8 cellular contexts compared by ENCODE assay signal in genomic region chr6:31901415-31901952, GRCh38. TPM values are rescaled to one million over a fixed set of nuclear protein-coding genes. Genes with fewer than 3 reads are reported as not detected.
A peak's percentile ranks its signal among the peaks of the same experiment; 100 is the strongest.
DNase-seq lines count a peak whose midpoint lies in the region; ATAC-seq and TF ChIP-seq lines count a peak whose summit lies in the region.

No MANE protein-coding gene starts in this region.

- H3K9me3 ChIP-seq in OCI-LY7 (ENCODE audit: low read length) = no peaks in the 10 kb centered on the region
- H3K9me3 ChIP-seq in tibial artery = no peaks in the 10 kb centered on the region

- H3K4me3 ChIP-seq in OCI-LY7 (ENCODE audit: low read depth, low read length, poor library complexity, severe bottlenecking) (peak overlapping the region; percentile 75), tibial artery (peak overlapping the region; percentile 68 to 77)

- intact Hi-C loops in OCI-LY7 (cut with micrococcal nuclease; ENCODE audit: unreplicated experiment) (no loop called here), tibial artery (cut with DNase I; ENCODE audit: low total_unique reads) (no loop called here)

- POLR2A ChIA-PET in OCI-LY7 (lab: Charles Lee) = no interaction called here

- H3K79me2 ChIP-seq in OCI-LY7 (ENCODE audit: insufficient read depth, low read depth, low read length) = peaks cover 8% of the 10 kb centered on the region; the same call in 1 of the 2 replicates

- H3K27ac ChIP-seq in OCI-LY7 (ENCODE audit: low read depth, low read length, poor library complexity, severe bottlenecking) (peak overlapping the region; percentile 11), tibial artery (peak overlapping the region; percentile 83 to 85)

- H3K4me1 ChIP-seq in OCI-LY7 (ENCODE audit: insufficient read depth, low read length, poor library complexity, severe bottlenecking) (peaks cover 33% of the 10 kb centered on the region), tibial artery (peaks cover 0 to 44% (median 37%) of the 10 kb centered on the region in 4 donors)

- no peaks in the 10 kb centered on the region for H3K9me2 ChIP-seq in OCI-LY7 (ENCODE audit: insufficient read depth, low read length)

- BruUV-seq in OCI-LY7 (replicated peaks; lab: Mats Ljungman, UMichigan) = no TSS peak

- TF ChIP-seq CTCF in OCI-LY7 (conservative IDR thresholded peaks at IDR 0.05; ENCODE audit: low read length) = no peak
- no peak for TF ChIP-seq CTCF in tibial artery (IDR thresholded peaks at IDR 0.05)

- peak overlapping the region; percentile 69 for H3K4me2 ChIP-seq in OCI-LY7 (ENCODE audit: low read length)

- CTCF ChIA-PET in OCI-LY7 (lab: Charles Lee; ENCODE audit: unreplicated experiment) = no interaction called here

- no peaks in the 10 kb centered on the region for H3K36me3 ChIP-seq in OCI-LY7 (ENCODE audit: insufficient read depth, low read length)
- peaks cover 0 to 9% (median 0%) of the 10 kb centered on the region in 3 donors for H3K36me3 ChIP-seq in tibial artery

- H3K27me3 ChIP-seq in tibial artery = no peaks in the 10 kb centered on the region

- peak overlapping the region; percentile 70; the same call in 1 of the 2 replicates for H2AFZ ChIP-seq in OCI-LY7 (ENCODE audit: low read length)

- ATAC-seq in GM18870 (IDR thresholded peaks at IDR 0.05; ENCODE audit: unreplicated experiment) = no peak

- no peaks in the 10 kb centered on the region for H4K20me1 ChIP-seq in OCI-LY7 (ENCODE audit: insufficient read depth, low read length)

- peak; percentile 56 for DNase-seq in activated T-cell treated with anti-CD3 and anti-CD28 coated beads for 1 hour (ENCODE audit: low read depth)
- DNase-seq in activated T-cell treated with anti-CD3 and anti-CD28 coated beads, Interleukin-2, amount 50 U/mL, for 1 hour = no peak
- peak; percentile 64 for DNase-seq in OCI-LY7 (ENCODE audit: low spot score)
- DNase-seq in activated naive CD4-positive, alpha-beta T cell treated with Interleukin-2 at 50 U/mL for 16 hours = peak; percentile 71
- DNase-seq in glomerular visceral epithelial cell (ENCODE audit: extremely low spot score) = peak; percentile 47
- DNase-seq in nucleus accumbens (lab: John Stamatoyannopoulos, UW) = peak in 42 of 56 donors; percentile 31 to 87 (median 71)
- DNase-seq in tibial artery = peak; percentile 60 to 84

RNA-seq across cellular contexts. Expression of gene ZBTB12, which starts 0.4 kb away (rescaled TPM):
- 12.8 and 17.6 TPM in 2 replicates for total RNA-seq in OCI-LY7 (2014; rRNA removed; shearing (Covaris generic))
- 20.2 and 21.0 TPM in 2 replicates for total RNA-seq in OCI-LY7 (2022)

RNA-seq across cellular contexts. Expression of gene EHMT2, which starts 4.0 kb away (rescaled TPM):
- total RNA-seq in OCI-LY7 (2014; rRNA removed; shearing (Covaris generic)) = 49.5 and 55.1 TPM in 2 replicates
- 70.4 and 76.8 TPM in 2 replicates for total RNA-seq in OCI-LY7 (2022)

RNA-seq across cellular contexts. Expression of gene SLC44A4, which starts 22.7 kb away (rescaled TPM):
- not detected in 2 replicates for total RNA-seq in OCI-LY7 (2014; rRNA removed; shearing (Covaris generic))
- total RNA-seq in OCI-LY7 (2022) = not detected in 2 replicates

RNA-seq across cellular contexts. Expression of gene C2, which starts 26.0 kb away (rescaled TPM):
- total RNA-seq in OCI-LY7 (2014; rRNA removed; shearing (Covaris generic)) = 3.1 and 3.4 TPM in 2 replicates
- 4.4 and 8.7 TPM in 2 replicates for total RNA-seq in OCI-LY7 (2022)

RNA-seq across cellular contexts. Expression of gene NEU1, which starts 38.9 kb away (rescaled TPM):
- total RNA-seq in OCI-LY7 (2014; rRNA removed; shearing (Covaris generic)) = 5.5 and 7.0 TPM in 2 replicates
- total RNA-seq in OCI-LY7 (2022) = 10.6 and 13.4 TPM in 2 replicates
